Comparison of ENCODE assay signal across 16 cellular contexts in the genomic region with DNA sequence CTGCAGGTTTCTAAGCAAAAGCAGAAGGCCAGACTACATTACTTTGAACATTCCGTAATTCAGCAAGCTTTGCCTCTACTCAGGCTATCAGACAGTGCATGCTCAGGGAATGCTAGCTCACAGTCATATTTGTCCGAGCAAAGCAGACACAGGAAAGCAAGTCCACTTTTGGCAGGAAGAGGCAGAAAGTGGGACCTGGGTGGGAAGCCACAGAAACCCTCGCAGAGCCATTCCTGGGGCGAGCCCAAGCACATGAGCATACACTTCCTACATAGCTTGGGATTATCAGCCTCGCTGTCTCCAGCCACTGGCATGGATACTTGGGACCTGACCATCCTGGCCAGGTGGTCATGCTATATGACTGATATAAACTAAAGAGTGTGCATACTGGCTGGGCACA.
"Had no signal": no experiment of that assay in that cellular context is flagged by ENCODE, and none has a peak within 500 bp of the region (broad histone marks: within the 10 kb centered on the region; RNA-seq: fewer than 3 reads in every experiment).

No MANE protein-coding gene starts in this region.

- DNase-seq: dermis blood vessel endothelial cell; effector memory CD4-positive, alpha-beta T cell; heart left ventricle; hippocampal formation; kidney glomerular epithelial cell; mucosa of descending colon; natural killer cell; occipital lobe; psoas muscle; sigmoid colon; small intestine; stimulated activated CD4-positive, alpha-beta T cell treated with anti-CD3 and anti-CD28 coated beads, Interleukin-2, amount 100 ng/mL, for 48 hours; stimulated activated naive CD4-positive, alpha-beta T cell treated with Interleukin-2 at 50 U/mL for 16 hours; upper lobe of left lung; uterus had no signal

- H3K4me1 ChIP-seq: heart left ventricle, parathyroid adenoma, psoas muscle, sigmoid colon, upper lobe of left lung, uterus had no signal

- H3K4me3 ChIP-seq: heart left ventricle, mucosa of descending colon, psoas muscle, sigmoid colon, upper lobe of left lung, uterus had no signal

- H3K27ac ChIP-seq: heart left ventricle, parathyroid adenoma, psoas muscle, sigmoid colon, upper lobe of left lung, uterus had no signal

- ATAC-seq: heart left ventricle, mucosa of descending colon, natural killer cell, psoas muscle had no signal

- H3K79me2 ChIP-seq: parathyroid adenoma had no signal

- H3K9ac ChIP-seq: parathyroid adenoma had no signal

- H3K27me3 ChIP-seq: upper lobe of left lung, uterus had no signal

- H3K9me3 ChIP-seq: heart left ventricle, mucosa of descending colon, psoas muscle, sigmoid colon, upper lobe of left lung, uterus had no signal

- H3K36me3 ChIP-seq: heart left ventricle, sigmoid colon, upper lobe of left lung, uterus had no signal

- H2AFZ ChIP-seq: parathyroid adenoma had no signal
